Comparison of ENCODE assay signal across 1 cellular context in the genomic region with DNA sequence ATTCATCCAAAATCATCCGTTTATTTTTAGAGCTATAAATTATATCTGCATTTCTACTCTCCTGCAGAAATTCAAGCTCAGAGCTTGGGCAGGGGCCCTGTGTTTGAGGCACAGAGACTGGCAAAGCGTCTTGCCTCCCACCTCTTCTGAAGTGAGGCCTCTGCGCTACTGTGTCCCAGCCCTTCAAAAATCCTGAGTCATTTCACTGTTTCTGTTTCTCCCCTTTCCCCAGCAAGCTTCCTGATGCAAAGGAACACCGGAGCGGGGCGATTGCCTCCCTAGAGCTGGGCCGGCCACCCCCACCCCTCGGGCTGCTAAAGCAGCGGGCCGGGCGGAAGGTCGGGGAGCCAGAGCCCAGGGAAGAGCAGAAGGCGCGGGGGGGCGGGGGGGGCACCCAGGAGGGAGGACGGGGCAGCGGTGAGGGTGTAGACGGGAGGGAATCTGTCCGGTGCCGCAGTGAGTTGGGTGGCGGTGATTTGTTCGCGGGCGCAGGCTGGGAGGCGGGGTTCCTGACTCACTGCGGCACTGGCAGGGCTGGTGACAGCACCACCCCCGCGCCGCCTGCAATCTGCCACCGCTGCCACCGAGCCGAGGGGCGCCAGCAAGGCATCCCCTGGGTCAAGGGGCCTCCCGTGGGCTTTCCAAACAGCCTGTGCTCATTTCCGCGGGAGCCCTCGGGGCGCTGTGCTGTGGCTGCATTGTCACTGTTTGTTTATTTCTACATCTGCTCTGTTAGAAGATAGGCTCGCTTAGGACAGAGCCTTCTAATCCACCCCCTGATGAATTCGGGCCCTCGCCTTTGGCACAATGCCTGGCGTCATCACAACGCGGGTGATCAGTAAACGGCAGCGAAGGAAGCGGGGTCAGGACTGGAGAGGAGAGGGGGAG.
A peak's percentile ranks its signal among the peaks of the same experiment; 100 is the strongest.
TF ChIP-seq lines count a peak whose summit lies in the region.

No MANE protein-coding gene starts in this region.

TF ChIP-seq in HEK293, 187 proteins besides CTCF, POLR2A, EP300 and RAD21 (continued from another document):
- no peak for TF ChIP-seq ZNF561 (tag by site-specific recombination; IDR thresholded peaks at IDR 0.05; ENCODE audit: borderline replicate concordance)
- no peak for TF ChIP-seq ZNF76 (tag by site-specific recombination; IDR thresholded peaks at IDR 0.05; ENCODE audit: borderline replicate concordance, low read depth)
- no peak for TF ChIP-seq ZNF133 (tag by site-specific recombination; IDR thresholded peaks at IDR 0.05)
- TF ChIP-seq ZNF121 (tag by site-specific recombination; IDR thresholded peaks at IDR 0.05) = no peak
- peak; percentile 94 for TF ChIP-seq ZIC2 (tag by site-specific recombination; IDR thresholded peaks at IDR 0.05)
- TF ChIP-seq TRIM28 (IDR thresholded peaks at IDR 0.05; ENCODE audit: borderline replicate concordance, low read length) = no peak; the same call in 1 of the 2 replicates
- no peak for TF ChIP-seq ZNF202 (tag by site-specific recombination; IDR thresholded peaks at IDR 0.05; ENCODE audit: borderline replicate concordance)
- TF ChIP-seq ZNF19 (tag by site-specific recombination; IDR thresholded peaks at IDR 0.05; ENCODE audit: low read depth) = no peak
- TF ChIP-seq ZNF473 (tag by site-specific recombination; IDR thresholded peaks at IDR 0.05) = no peak
- TF ChIP-seq, protein P1, sequence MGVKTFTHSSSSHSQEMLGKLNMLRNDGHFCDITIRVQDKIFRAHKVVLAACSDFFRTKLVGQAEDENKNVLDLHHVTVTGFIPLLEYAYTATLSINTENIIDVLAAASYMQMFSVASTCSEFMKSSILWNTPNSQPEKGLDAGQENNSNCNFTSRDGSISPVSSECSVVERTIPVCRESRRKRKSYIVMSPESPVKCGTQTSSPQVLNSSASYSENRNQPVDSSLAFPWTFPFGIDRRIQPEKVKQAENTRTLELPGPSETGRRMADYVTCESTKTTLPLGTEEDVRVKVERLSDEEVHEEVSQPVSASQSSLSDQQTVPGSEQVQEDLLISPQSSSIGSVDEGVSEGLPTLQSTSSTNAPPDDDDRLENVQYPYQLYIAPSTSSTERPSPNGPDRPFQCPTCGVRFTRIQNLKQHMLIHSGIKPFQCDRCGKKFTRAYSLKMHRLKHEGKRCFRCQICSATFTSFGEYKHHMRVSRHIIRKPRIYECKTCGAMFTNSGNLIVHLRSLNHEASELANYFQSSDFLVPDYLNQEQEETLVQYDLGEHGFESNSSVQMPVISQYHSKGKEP (tag by site-specific recombination; IDR thresholded peaks at IDR 0.05) = no peak
- no peak for TF ChIP-seq ZNF391 (tag by site-specific recombination; IDR thresholded peaks at IDR 0.05; ENCODE audit: borderline replicate concordance, low read depth)
- TF ChIP-seq ZNF292 (tag by site-specific recombination; IDR thresholded peaks at IDR 0.05; ENCODE audit: borderline replicate concordance, low read depth) = no peak
- no peak for TF ChIP-seq ZNF530 (tag by site-specific recombination; IDR thresholded peaks at IDR 0.05; ENCODE audit: low read depth)
- TF ChIP-seq BCL11B (tag by site-specific recombination; IDR thresholded peaks at IDR 0.05; ENCODE audit: low read depth) = no peak
- peak; percentile 68 for TF ChIP-seq ZFHX2 (tag by site-specific recombination; conservative IDR thresholded peaks at IDR 0.05)
- no peak for TF ChIP-seq ZNF114 (tag by site-specific recombination; IDR thresholded peaks at IDR 0.05)
- TF ChIP-seq, protein P2, sequence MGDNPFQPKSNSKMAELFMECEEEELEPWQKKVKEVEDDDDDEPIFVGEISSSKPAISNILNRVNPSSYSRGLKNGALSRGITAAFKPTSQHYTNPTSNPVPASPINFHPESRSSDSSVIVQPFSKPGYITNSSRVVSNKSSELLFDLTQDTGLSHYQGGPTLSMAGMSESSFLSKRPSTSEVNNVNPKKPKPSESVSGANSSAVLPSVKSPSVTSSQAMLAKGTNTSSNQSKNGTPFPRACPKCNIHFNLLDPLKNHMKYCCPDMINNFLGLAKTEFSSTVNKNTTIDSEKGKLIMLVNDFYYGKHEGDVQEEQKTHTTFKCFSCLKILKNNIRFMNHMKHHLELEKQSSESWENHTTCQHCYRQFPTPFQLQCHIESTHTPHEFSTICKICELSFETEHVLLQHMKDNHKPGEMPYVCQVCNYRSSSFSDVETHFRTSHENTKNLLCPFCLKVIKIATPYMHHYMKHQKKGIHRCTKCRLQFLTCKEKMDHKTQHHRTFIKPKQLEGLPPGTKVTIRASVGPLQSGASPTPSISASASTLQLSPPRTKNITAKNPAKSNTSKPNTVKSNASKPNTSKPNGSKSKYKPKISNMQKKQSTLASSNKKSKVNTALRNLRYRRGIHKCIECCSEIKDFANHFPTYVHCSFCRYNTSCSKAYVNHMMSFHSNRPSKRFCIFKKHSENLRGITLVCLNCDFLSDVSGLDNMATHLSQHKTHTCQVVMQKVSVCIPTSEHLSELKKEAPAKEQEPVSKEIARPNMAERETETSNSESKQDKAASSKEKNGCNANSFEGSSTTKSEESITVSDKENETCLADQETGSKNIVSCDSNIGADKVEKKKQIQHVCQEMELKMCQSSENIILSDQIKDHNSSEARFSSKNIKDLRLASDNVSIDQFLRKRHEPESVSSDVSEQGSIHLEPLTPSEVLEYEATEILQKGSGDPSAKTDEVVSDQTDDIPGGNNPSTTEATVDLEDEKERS (tag by site-specific recombination; IDR thresholded peaks at IDR 0.05) = no peak
- peak; percentile 68 for TF ChIP-seq ZBTB8A (tag by site-specific recombination; IDR thresholded peaks at IDR 0.05)
- no peak for TF ChIP-seq ZNF626 (tag by site-specific recombination; IDR thresholded peaks at IDR 0.05)
- TF ChIP-seq, protein P3, sequence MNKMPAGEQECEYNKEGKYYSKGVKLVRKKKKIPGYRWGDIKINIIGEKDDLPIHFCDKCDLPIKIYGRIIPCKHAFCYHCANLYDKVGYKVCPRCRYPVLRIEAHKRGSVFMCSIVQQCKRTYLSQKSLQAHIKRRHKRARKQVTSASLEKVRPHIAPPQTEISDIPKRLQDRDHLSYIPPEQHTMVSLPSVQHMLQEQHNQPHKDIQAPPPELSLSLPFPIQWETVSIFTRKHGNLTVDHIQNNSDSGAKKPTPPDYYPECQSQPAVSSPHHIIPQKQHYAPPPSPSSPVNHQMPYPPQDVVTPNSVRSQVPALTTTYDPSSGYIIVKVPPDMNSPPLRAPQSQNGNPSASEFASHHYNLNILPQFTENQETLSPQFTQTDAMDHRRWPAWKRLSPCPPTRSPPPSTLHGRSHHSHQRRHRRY (tag by site-specific recombination; IDR thresholded peaks at IDR 0.05) = no peak
